In the genomic region with DNA sequence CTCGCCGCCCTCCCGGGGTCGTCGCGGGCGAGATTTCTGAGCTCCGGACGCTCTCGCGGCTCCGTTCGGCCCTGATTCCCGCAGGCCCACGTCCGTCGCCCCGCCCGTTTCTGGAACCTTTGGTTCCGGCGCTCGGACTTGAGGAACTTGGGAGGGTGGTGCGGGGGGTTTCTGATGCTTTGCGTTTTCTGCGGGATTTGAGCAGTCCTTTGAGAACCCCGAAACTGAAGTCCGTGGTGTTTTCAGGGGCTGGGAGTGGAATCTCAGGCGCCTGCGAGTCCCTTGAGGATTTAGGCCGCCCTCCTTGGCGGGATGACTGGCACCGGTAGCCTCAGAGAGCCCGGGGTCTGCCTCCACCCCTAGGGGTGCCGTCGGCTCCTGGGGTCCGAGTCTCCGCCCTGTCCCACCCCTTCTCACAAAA, we compare ENCODE assay signal across 8 cellular contexts. TPM values are rescaled to one million over a fixed set of nuclear protein-coding genes. Genes with fewer than 3 reads are reported as not detected.
DNase-seq lines count a peak whose midpoint lies in the region; ATAC-seq, FAIRE-seq and TF ChIP-seq lines count a peak whose summit lies in the region.

No MANE protein-coding gene starts in this region.

- H3K27me3 ChIP-seq in OCI-LY1 (ENCODE audit: insufficient read depth, low read length) = peaks cover 4% of the 10 kb centered on the region; the same call in 1 of the 2 replicates
- H3K27me3 ChIP-seq in esophagus (ENCODE audit: control insufficient read depth in 1 of 2, insufficient read depth in 2 of 2, low read length in 2 of 2) = no peaks in the 10 kb centered on the region

- H3K4me3 ChIP-seq in OCI-LY1 (ENCODE audit: low read depth, low read length, poor library complexity, severe bottlenecking) (peak overlapping the region; percentile 39), esophagus (ENCODE audit: low read depth in 1 of 2, low read length in 2 of 2) (peak overlapping the region; percentile 57 to 64)

- intact Hi-C loops in Calu3 (cut with micrococcal nuclease; ENCODE audit: unreplicated experiment) = no loop called here

- H2AFZ ChIP-seq in OCI-LY1 (ENCODE audit: low read length) = no peak overlapping the region

- no peak overlapping the region; the same call in 1 of the 2 replicates for H3K4me2 ChIP-seq in OCI-LY1 (ENCODE audit: low read length)

- no peaks in the 10 kb centered on the region for H3K4me1 ChIP-seq in OCI-LY1 (ENCODE audit: insufficient read depth, low read length, severe bottlenecking)
- peaks cover 0 to 3% of the 10 kb centered on the region in 2 donors for H3K4me1 ChIP-seq in esophagus (ENCODE audit: control insufficient read depth in 2 of 2, insufficient read depth in 2 of 2, low read length in 1 of 2)

- no peak for TF ChIP-seq CTCF in Calu3 (IDR thresholded peaks at IDR 0.05; ENCODE audit: unreplicated experiment)
- no peak for TF ChIP-seq CTCF in OCI-LY1 (IDR thresholded peaks at IDR 0.05; ENCODE audit: low read length)
- no peak for TF ChIP-seq CTCF in nephron (IDR thresholded peaks at IDR 0.05; ENCODE audit: unreplicated experiment in 3 of 3)

- H3K4me3 Mint-ChIP-seq in Calu3 (ENCODE audit: low read depth, unreplicated experiment) (peak overlapping the region; percentile 62), nephron (peak overlapping the region; percentile 78 to 84 (median 83))

- CTCF ChIA-PET in Calu3 (lab: Charles Lee) = interaction anchor here (0.7 to 2.1 kb wide), 3 partner anchors 10 to 110 kb away, joined by 3 to 5 read pairs (median 4); no protein-coding TSS in a partner anchor

- peak overlapping the region; percentile 12 for H3K27ac Mint-ChIP-seq in Calu3 (ENCODE audit: unreplicated experiment)
- H3K27ac Mint-ChIP-seq in nephron = peak overlapping the region in 2 of 3 experiments; percentile 48 to 53

- DNase-seq in Calu3 (no peak), middle frontal gyrus (ENCODE audit: extremely low spot score, low spot score) (no peak), GM12892 (ENCODE audit: insufficient read length) (no peak)
- DNase-seq in stimulated activated CD4-positive, alpha-beta T cell treated with anti-CD3 and anti-CD28 coated beads, Interleukin-12 subunit alpha, Interleukin-12 subunit beta, amount 100 ng/mL, for 4 hours = no peak

- H4K20me1 ChIP-seq in OCI-LY1 (ENCODE audit: insufficient read depth, low read length) = no peaks in the 10 kb centered on the region

- no peak for FAIRE-seq in GM12892 (lab: Jason Lieb, UNC)

- H3K9me2 ChIP-seq in OCI-LY1 (ENCODE audit: low read depth, low read length) = no peaks in the 10 kb centered on the region

- no TSS peak for BruUV-seq in Calu3 (replicated peaks; lab: Mats Ljungman, UMichigan)

- 6 to 8% methylated on average over 37 of the region's 37 CpGs for WGBS in esophagus, 2 donors

- H3K4me1 Mint-ChIP-seq in Calu3 (ENCODE audit: low read depth, unreplicated experiment) (no peaks in the 10 kb centered on the region), nephron (no peaks in the 10 kb centered on the region)

- no peak for TF ChIP-seq POLR2A in GM12892 (IDR thresholded peaks at IDR 0.05; ENCODE audit: low read depth, low read length)

- H3K36me3 ChIP-seq in OCI-LY1 (ENCODE audit: insufficient read depth, low read length) (no peaks in the 10 kb centered on the region), esophagus (ENCODE audit: control insufficient read depth in 2 of 2, insufficient read depth in 2 of 2, low read length in 1 of 2) (peaks cover 0 to 2% of the 10 kb centered on the region in 2 donors)

- H3K79me2 ChIP-seq in OCI-LY1 (ENCODE audit: insufficient read depth, low read length) = no peaks in the 10 kb centered on the region

- no peak for ATAC-seq in HG03342 (IDR thresholded peaks at IDR 0.05; ENCODE audit: unreplicated experiment)

- H3K9ac ChIP-seq in OCI-LY1 (ENCODE audit: low read length) = no peak overlapping the region

- H3F3A ChIP-seq in OCI-LY1 (ENCODE audit: insufficient read depth, low read length) = no peaks in the 10 kb centered on the region

- H3K36me3 Mint-ChIP-seq in Calu3 (ENCODE audit: insufficient read depth, unreplicated experiment) (peaks cover 10% of the 10 kb centered on the region), nephron (ENCODE audit: low read depth) (no peaks in the 10 kb centered on the region)

- H3K9me3 ChIP-seq in OCI-LY1 (ENCODE audit: low read length) (no peaks in the 10 kb centered on the region), esophagus (ENCODE audit: control insufficient read depth in 2 of 2, insufficient read depth in 1 of 2, low read depth in 1 of 2, low read length in 1 of 2) (no peaks in the 10 kb centered on the region)

- H3K27me3 Mint-ChIP-seq in Calu3 (ENCODE audit: unreplicated experiment) (peaks cover 47% of the 10 kb centered on the region), nephron (ENCODE audit: low read depth) (peaks cover 15% of the 10 kb centered on the region)

- H3K9me3 Mint-ChIP-seq in Calu3 (ENCODE audit: low read depth, unreplicated experiment) (peaks cover 3% of the 10 kb centered on the region), nephron (peaks cover 12% of the 10 kb centered on the region)

- H3K27ac ChIP-seq in OCI-LY1 (ENCODE audit: low read depth, low read length, poor library complexity, severe bottlenecking) (no peak overlapping the region), esophagus (ENCODE audit: low read depth in 2 of 2, low read length in 1 of 2) (peak overlapping the region; percentile 57 to 74)

RNA-seq across cellular contexts. Expression of gene THNSL2, which starts 0.3 kb away (rescaled TPM):
- 1.4 and 2.4 TPM in 2 replicates for total RNA-seq in Calu3 (2022)
- polyA plus RNA-seq in esophagus = 10 to 100 TPM in 1 of 2 donors, 1 to 10 TPM in 1; 6.6 to 11.6 TPM
- not detected for polyA plus RNA-seq in GM12892 (2012; ENCODE audit: missing spikeins)

RNA-seq across cellular contexts. Expression of gene FABP1, which starts 42.6 kb away (rescaled TPM):
- not detected in 2 replicates for total RNA-seq in Calu3 (2022)
- 1 to 10 TPM in 1 of 2 donors, under 1 TPM in 1; 0.12 to 1.8 TPM for polyA plus RNA-seq in esophagus
- not detected for polyA plus RNA-seq in GM12892 (2012; ENCODE audit: missing spikeins)
